In genomic region chr5:66151491-66151890, GRCh38 we compare ENCODE assay signal across 15 cellular contexts. TPM values are rescaled to one million over a fixed set of nuclear protein-coding genes. Genes with fewer than 3 reads are reported as not detected.
DNase-seq lines count a peak whose midpoint lies in the region; ATAC-seq and TF ChIP-seq lines count a peak whose summit lies in the region.
"Had no signal": no experiment of that assay in that cellular context is flagged by ENCODE, and none has a peak within 500 bp of the region (broad histone marks: within the 10 kb centered on the region; RNA-seq: fewer than 3 reads in every experiment).

No MANE protein-coding gene starts in this region.

- H3K79me2 ChIP-seq in Loucy (ENCODE audit: insufficient read depth, low read length), result peaks cover 94% of the 10 kb centered on the region

- H3K4me3 ChIP-seq in Loucy (ENCODE audit: low read length, poor library complexity, severe bottlenecking), result peak overlapping the region; percentile 14

- peak overlapping the region; percentile 46 for H3K4me3 Mint-ChIP-seq in activated T-helper 17 cell treated with anti-CD3 and anti-CD28 coated beads, Interleukin-2, amount 50 U/mL, for 72 hours
- no peak overlapping the region for H3K4me3 Mint-ChIP-seq in progenitor cell of endocrine pancreas (ENCODE audit: low read depth)
- H3K4me3 Mint-ChIP-seq: CD8-positive, alpha-beta T cell; IgD-negative memory B cell had no signal

- no peak for TF ChIP-seq CTCF in Loucy (conservative IDR thresholded peaks at IDR 0.05; ENCODE audit: low read length)
- TF ChIP-seq CTCF in progenitor cell of endocrine pancreas (IDR thresholded peaks at IDR 0.05; ENCODE audit: unreplicated experiment), result no peak
- TF ChIP-seq CTCF in GM10266 (IDR thresholded peaks at IDR 0.05; ENCODE audit: control insufficient read depth, insufficient read depth, low read depth, missing control alignments), result no peak

- H3K9me3 Mint-ChIP-seq in activated naive CD4-positive, alpha-beta T cell treated with anti-CD3 and anti-CD28 coated beads, Interleukin-2, amount 50 U/mL, for 72 hours, result peaks cover 0 to 4% of the 10 kb centered on the region in 2 donors
- H3K9me3 Mint-ChIP-seq in activated T-helper 17 cell treated with anti-CD3 and anti-CD28 coated beads, Interleukin-2, amount 50 U/mL, for 72 hours, result no peaks in the 10 kb centered on the region
- H3K9me3 Mint-ChIP-seq in progenitor cell of endocrine pancreas (ENCODE audit: low read depth), result peaks cover 9% of the 10 kb centered on the region
- H3K9me3 Mint-ChIP-seq: CD8-positive, alpha-beta T cell; IgD-negative memory B cell had no signal

- H3K27ac Mint-ChIP-seq in activated naive CD4-positive, alpha-beta T cell treated with anti-CD3 and anti-CD28 coated beads, Interleukin-2, amount 50 U/mL, for 72 hours, result peak overlapping the region; percentile 15 to 33
- H3K27ac Mint-ChIP-seq in activated T-helper 17 cell treated with anti-CD3 and anti-CD28 coated beads, Interleukin-2, amount 50 U/mL, for 72 hours, result peak overlapping the region; percentile 75
- peak overlapping the region; percentile 9 for H3K27ac Mint-ChIP-seq in progenitor cell of endocrine pancreas
- H3K27ac Mint-ChIP-seq: CD8-positive, alpha-beta T cell had no signal

- H2AFZ ChIP-seq in Loucy (ENCODE audit: low read length), result no peak overlapping the region

- peak overlapping the region; percentile 42 for H3K4me2 ChIP-seq in Loucy (ENCODE audit: low read depth, low read length, poor library complexity, severe bottlenecking)

- no peaks in the 10 kb centered on the region for H3K9me2 ChIP-seq in Loucy (replicated peaks; ENCODE audit: low read depth, low read length)

- CTCF ChIA-PET in HEK293T (lab: Yijun Ruan, JAX), result no interaction called here

- no peak for DNase-seq in activated naive CD4-positive, alpha-beta T cell treated with anti-CD3 and anti-CD28 coated beads, Interleukin-2, amount 50 U/mL, for 72 hours (ENCODE audit: low spot score in 2 of 2)
- no peak for DNase-seq in activated naive CD4-positive, alpha-beta T cell treated with Interleukin-2 at 50 U/mL for 16 hours
- DNase-seq in progenitor cell of endocrine pancreas (ENCODE audit: low spot score, unreplicated experiment) (no peak), HEK293T (ENCODE audit: extremely low spot score) (no peak), GM10266 (ENCODE audit: extremely low spot score) (no peak)
- DNase-seq: BE2C; CD8-positive, alpha-beta T cell; NCI-H1436; NCI-H2029 treated with DMSO at 0.1 percent for 48 hours; NCI-H510A; NCI-H82; SHP77 had no signal

- POLR2A ChIA-PET in HEK293T (lab: Yijun Ruan, JAX), result no interaction called here

- H3K4me1 Mint-ChIP-seq in activated T-helper 17 cell treated with anti-CD3 and anti-CD28 coated beads, Interleukin-2, amount 50 U/mL, for 72 hours, result peaks cover 31% of the 10 kb centered on the region
- H3K4me1 Mint-ChIP-seq in progenitor cell of endocrine pancreas (ENCODE audit: low read depth), result peaks cover 22% of the 10 kb centered on the region

- H3F3A ChIP-seq in Loucy (ENCODE audit: low read depth), result no peaks in the 10 kb centered on the region

- no peak overlapping the region for H3K9ac ChIP-seq in Loucy (ENCODE audit: low read depth, low read length, poor library complexity, severe bottlenecking)

- H3K27me3 ChIP-seq in Loucy (ENCODE audit: insufficient read depth, low read length, poor library complexity, severe bottlenecking), result no peaks in the 10 kb centered on the region
- H3K27me3 ChIP-seq: BE2C had no signal

- H3K36me3 Mint-ChIP-seq in activated naive CD4-positive, alpha-beta T cell treated with anti-CD3 and anti-CD28 coated beads, Interleukin-2, amount 50 U/mL, for 72 hours, result peaks cover 0 to 36% of the 10 kb centered on the region in 2 donors
- H3K36me3 Mint-ChIP-seq in activated T-helper 17 cell treated with anti-CD3 and anti-CD28 coated beads, Interleukin-2, amount 50 U/mL, for 72 hours (ENCODE audit: low read depth), result peaks cover 57% of the 10 kb centered on the region
- H3K36me3 Mint-ChIP-seq in progenitor cell of endocrine pancreas (ENCODE audit: insufficient read depth), result peaks cover 14% of the 10 kb centered on the region
- H3K36me3 Mint-ChIP-seq: IgD-negative memory B cell had no signal

- ATAC-seq in activated naive CD4-positive, alpha-beta T cell treated with anti-CD3 and anti-CD28 coated beads, Interleukin-2, amount 50 U/mL, for 72 hours, result peak; percentile 16 to 32
- peak; percentile 23 for ATAC-seq in activated T-helper 17 cell treated with anti-CD3 and anti-CD28 coated beads, Interleukin-2, amount 50 U/mL, for 72 hours (replicated peaks)
- ATAC-seq: CD8-positive, alpha-beta T cell had no signal

- H3K27me3 Mint-ChIP-seq in activated T-helper 17 cell treated with anti-CD3 and anti-CD28 coated beads, Interleukin-2, amount 50 U/mL, for 72 hours, result no peaks in the 10 kb centered on the region
- H3K27me3 Mint-ChIP-seq in progenitor cell of endocrine pancreas, result no peaks in the 10 kb centered on the region
- H3K27me3 Mint-ChIP-seq: IgD-negative memory B cell had no signal

- H3K9me3 ChIP-seq in Loucy (ENCODE audit: insufficient read depth, low read depth, low read length), result no peaks in the 10 kb centered on the region
- H3K9me3 ChIP-seq: BE2C had no signal

- peaks cover 33% of the 10 kb centered on the region for H3K4me1 ChIP-seq in Loucy (ENCODE audit: insufficient read depth, low read length, poor library complexity, severe bottlenecking)
- H3K4me1 ChIP-seq: BE2C had no signal

- peaks cover 62% of the 10 kb centered on the region for H4K20me1 ChIP-seq in Loucy (ENCODE audit: insufficient read depth, low read length, poor library complexity, severe bottlenecking)

- peaks cover 20% of the 10 kb centered on the region; the same call in 1 of the 2 replicates for H3K36me3 ChIP-seq in Loucy (ENCODE audit: insufficient read depth, low read length)

TF ChIP-seq in HEK293T, 16 proteins besides CTCF, POLR2A, EP300 and RAD21:
- TF ChIP-seq FOXM1 (IDR thresholded peaks at IDR 0.05; ENCODE audit: borderline replicate concordance) (no peak), FOXK2 (IDR thresholded peaks at IDR 0.05) (no peak), TARDBP (IDR thresholded peaks at IDR 0.05) (no peak)
TF ChIP-seq in HEK293T: peak in this region for 0.

RNA-seq across cellular contexts. Expression of gene SREK1, which starts 7.4 kb away (rescaled TPM):
- total RNA-seq in activated naive CD4-positive, alpha-beta T cell treated with anti-CD3 and anti-CD28 coated beads, Interleukin-2, amount 50 U/mL, for 72 hours, result 10 to 100 TPM; 76.2 to 80.3 TPM
- 10 to 100 TPM; 60.0 to 72.4 TPM for total RNA-seq in activated T-helper 17 cell treated with anti-CD3 and anti-CD28 coated beads, Interleukin-2, amount 50 U/mL, for 72 hours
- 122 and 123 TPM in 2 replicates for total RNA-seq in progenitor cell of endocrine pancreas

Comparison
In these comparisons a context has a peak if more than half of its experiments do, and no peak if none do; other contexts are left out.
1. H3K27ac Mint-ChIP-seq: peak in every context shown above with its lines; median percentile 75 in activated T-helper 17 cell treated with anti-CD3 and anti-CD28 coated beads, Interleukin-2, amount 50 U/mL, for 72 hours; 24 in activated naive CD4-positive, alpha-beta T cell treated with anti-CD3 and anti-CD28 coated beads, Interleukin-2, amount 50 U/mL, for 72 hours; 9 in progenitor cell of endocrine pancreas.